8 cellular contexts compared by ENCODE assay signal in the genomic region with DNA sequence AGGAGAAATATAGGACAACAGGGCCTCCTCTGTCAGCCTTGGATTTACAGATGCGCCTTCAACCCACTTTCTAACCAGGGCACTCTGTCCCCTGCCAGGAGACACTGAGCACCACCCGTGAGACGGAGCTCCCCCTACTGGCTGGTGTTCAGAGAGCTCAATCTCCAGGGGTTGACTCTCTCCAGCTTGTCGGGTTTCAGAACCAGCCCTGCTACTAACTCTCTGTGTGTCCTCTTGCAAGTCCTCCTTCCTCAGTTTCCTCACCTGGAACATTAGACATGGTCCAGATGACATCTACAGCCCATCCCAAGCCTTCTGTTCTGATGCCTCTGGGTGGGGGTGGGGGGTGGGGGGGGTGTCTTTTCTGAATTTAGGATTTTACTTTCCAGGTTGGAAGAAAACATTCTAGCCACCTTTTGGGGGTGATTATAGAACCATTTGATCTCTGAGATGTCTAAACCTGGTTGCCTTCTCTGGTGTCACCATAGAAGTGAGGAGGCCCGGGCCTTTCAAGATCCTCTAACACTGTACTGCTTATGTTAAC.
DNase-seq lines count a peak whose midpoint lies in the region; ATAC-seq and TF ChIP-seq lines count a peak whose summit lies in the region.

No MANE protein-coding gene starts in this region.

- no peaks in the 10 kb centered on the region for H3K4me1 Mint-ChIP-seq in activated CD4-positive, alpha-beta memory T cell treated with anti-CD3 and anti-CD28 coated beads for 36 hours (ENCODE audit: low read depth)

- ATAC-seq in HG02623 (IDR thresholded peaks at IDR 0.05; ENCODE audit: unreplicated experiment) = no peak

- CTCF ChIA-PET in HEK293 (lab: Yijun Ruan, JAX) = interaction anchor here (0.5 to 2.6 kb wide), 22 partner anchors 9 to 612 kb away, joined by 3 to 10 read pairs (median 3); no protein-coding TSS in a partner anchor
- CTCF ChIA-PET in activated CD4-positive, alpha-beta memory T cell treated with anti-CD3 and anti-CD28 coated beads for 36 hours (lab: Charles Lee) = interaction anchor here (0.6 to 2.4 kb wide), 20 partner anchors 8 to 611 kb away, joined by 3 to 25 read pairs (median 4); no protein-coding TSS in a partner anchor

- no peaks in the 10 kb centered on the region for H3K36me3 ChIP-seq in HEK293 (ENCODE audit: control insufficient read depth in 2 of 2, insufficient read depth in 1 of 2, low read length in 2 of 2)

- H3K4me3 Mint-ChIP-seq in activated CD4-positive, alpha-beta memory T cell treated with anti-CD3 and anti-CD28 coated beads for 36 hours = no peak overlapping the region

- no peak overlapping the region for H3K27ac Mint-ChIP-seq in activated CD4-positive, alpha-beta memory T cell treated with anti-CD3 and anti-CD28 coated beads for 36 hours

- no peaks in the 10 kb centered on the region for H3K36me3 Mint-ChIP-seq in activated CD4-positive, alpha-beta memory T cell treated with anti-CD3 and anti-CD28 coated beads for 36 hours

- intact Hi-C loops in activated CD4-positive, alpha-beta memory T cell treated with anti-CD3 and anti-CD28 coated beads for 36 hours (cut with micrococcal nuclease) = loop anchor here (1.0 to 10.0 kb wide), 4 partner anchors 78 to 610 kb away; no protein-coding TSS in a partner anchor

- peaks cover 8% of the 10 kb centered on the region for H3K27me3 Mint-ChIP-seq in activated CD4-positive, alpha-beta memory T cell treated with anti-CD3 and anti-CD28 coated beads for 36 hours

- H3K4me3 ChIP-seq in HEK293 (ENCODE audit: low read depth, low read length) = no peak overlapping the region

- no peaks in the 10 kb centered on the region for H3K4me1 ChIP-seq in HEK293 (ENCODE audit: control insufficient read depth, insufficient read depth, low read length)

- POLR2A ChIA-PET in HEK293 (lab: Yijun Ruan, JAX) = interaction anchor here (1.0 kb wide), 1 partner anchor 91 kb away, joined by 3 read pairs; no protein-coding TSS in a partner anchor
- POLR2A ChIA-PET in activated CD4-positive, alpha-beta memory T cell treated with anti-CD3 and anti-CD28 coated beads for 36 hours (lab: Charles Lee) = no interaction called here

- H3K27ac ChIP-seq in HEK293 (ENCODE audit: extremely low read depth, low read depth, low read length) = no peak overlapping the region

- no peaks in the 10 kb centered on the region for H3K9me3 Mint-ChIP-seq in activated CD4-positive, alpha-beta memory T cell treated with anti-CD3 and anti-CD28 coated beads for 36 hours

- DNase-seq in COLO829 (ENCODE audit: low spot score) (peak; percentile 64), NCI-H526 treated with DMSO at 0.1 percent for 48 hours (lab: John Stamatoyannopoulos, UW) (peak; percentile 56), lung microvascular endothelial cell (ENCODE audit: low read depth in 2 of 2) (peak; percentile 61 to 78)
- peak; percentile 81 for DNase-seq in activated CD4-positive, alpha-beta memory T cell treated with anti-CD3 and anti-CD28 coated beads for 36 hours
- peak; percentile 17 for DNase-seq in effector CD8-positive, alpha-beta T cell (lab: John Stamatoyannopoulos, UW)
- peak; percentile 53 for DNase-seq in stimulated activated CD8-positive, alpha-beta memory T cell treated with anti-CD3 and anti-CD28 coated beads, Interleukin-15, amount 100 ng/mL, for 24 hours (ENCODE audit: low read depth)

- H3K9me3 ChIP-seq in HEK293 (ENCODE audit: control insufficient read depth, insufficient read depth, low read depth, low read length) = no peaks in the 10 kb centered on the region

- peak; percentile 48 for TF ChIP-seq CTCF in HEK293 (tag by site-specific recombination; IDR thresholded peaks at IDR 0.05)

TF ChIP-seq in HEK293, 187 proteins besides CTCF, POLR2A, EP300 and RAD21:
- TF ChIP-seq, protein P1, sequence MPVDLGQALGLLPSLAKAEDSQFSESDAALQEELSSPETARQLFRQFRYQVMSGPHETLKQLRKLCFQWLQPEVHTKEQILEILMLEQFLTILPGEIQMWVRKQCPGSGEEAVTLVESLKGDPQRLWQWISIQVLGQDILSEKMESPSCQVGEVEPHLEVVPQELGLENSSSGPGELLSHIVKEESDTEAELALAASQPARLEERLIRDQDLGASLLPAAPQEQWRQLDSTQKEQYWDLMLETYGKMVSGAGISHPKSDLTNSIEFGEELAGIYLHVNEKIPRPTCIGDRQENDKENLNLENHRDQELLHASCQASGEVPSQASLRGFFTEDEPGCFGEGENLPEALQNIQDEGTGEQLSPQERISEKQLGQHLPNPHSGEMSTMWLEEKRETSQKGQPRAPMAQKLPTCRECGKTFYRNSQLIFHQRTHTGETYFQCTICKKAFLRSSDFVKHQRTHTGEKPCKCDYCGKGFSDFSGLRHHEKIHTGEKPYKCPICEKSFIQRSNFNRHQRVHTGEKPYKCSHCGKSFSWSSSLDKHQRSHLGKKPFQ (tag by site-specific recombination; IDR thresholded peaks at IDR 0.05) = no peak
- TF ChIP-seq ZNF121 (tag by site-specific recombination; IDR thresholded peaks at IDR 0.05) = no peak
- peak; percentile 45 for TF ChIP-seq GLIS1 (tag by site-specific recombination; IDR thresholded peaks at IDR 0.05)
- TF ChIP-seq ZNF654 (tag by site-specific recombination; IDR thresholded peaks at IDR 0.05; ENCODE audit: low read depth) = peak; percentile 74
- no peak for TF ChIP-seq HOXA7 (CRISPR knock-in tag; IDR thresholded peaks at IDR 0.05; ENCODE audit: borderline replicate concordance)
- TF ChIP-seq SP3 (tag by site-specific recombination; IDR thresholded peaks at IDR 0.05) = no peak

Comparison
In these comparisons a context has a peak if more than half of its experiments do, and no peak if none do; other contexts are left out.
1. DNase-seq: peak in every context shown above with its lines; median percentile 81 in activated CD4-positive, alpha-beta memory T cell treated with anti-CD3 and anti-CD28 coated beads for 36 hours; 70 in lung microvascular endothelial cell; 64 in COLO829; 56 in NCI-H526 treated with DMSO at 0.1 percent for 48 hours; 53 in stimulated activated CD8-positive, alpha-beta memory T cell treated with anti-CD3 and anti-CD28 coated beads, Interleukin-15, amount 100 ng/mL, for 24 hours; 17 in effector CD8-positive, alpha-beta T cell.